ENCODE assay signal across 17 cellular contexts in the genomic region with DNA sequence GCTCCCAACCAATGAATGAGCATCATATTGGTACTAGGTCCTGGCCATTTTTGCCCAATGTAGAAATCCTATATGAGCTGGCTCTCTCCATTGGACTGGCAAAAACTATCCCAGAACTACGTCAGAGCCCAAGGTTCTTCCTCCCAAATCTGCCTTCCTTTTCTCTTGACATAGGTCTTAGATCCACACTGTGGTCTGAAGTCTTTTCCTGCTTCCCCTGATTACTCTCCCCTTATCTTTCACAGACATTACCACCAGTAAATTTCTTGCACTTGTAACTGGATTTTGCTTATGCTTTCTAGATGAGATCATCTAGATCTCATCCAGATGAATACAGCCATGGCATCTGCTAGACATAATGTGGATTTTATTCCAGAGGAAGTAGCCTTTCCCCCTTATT.
"Had no signal": no experiment of that assay in that cellular context is flagged by ENCODE, and none has a peak within 500 bp of the region (broad histone marks: within the 10 kb centered on the region; RNA-seq: fewer than 3 reads in every experiment).

No MANE protein-coding gene starts in this region.

- H3K4me1 Mint-ChIP-seq: central memory CD8-positive, alpha-beta T cell; neural crest cell; T-cell had no signal

- DNase-seq: activated CD4-positive, alpha-beta T cell treated with anti-CD3 and anti-CD28 coated beads for 4 hours; activated CD8-positive, alpha-beta memory T cell treated with anti-CD3 and anti-CD28 coated beads, Interleukin-2, amount 50 U/mL, for 48 hours; activated gamma-delta T cell; activated T-cell treated with anti-CD3 and anti-CD28 coated beads, Interleukin-2, amount 50 U/mL, for 72 hours; amniotic stem cell; effector CD8-positive, alpha-beta T cell; esophagus squamous epithelium; heart left ventricle; psoas muscle; right lobe of liver; stimulated activated naive CD8-positive, alpha-beta T cell treated with anti-CD3 and anti-CD28 coated beads, Interleukin-15, Interleukin-2, amounts not matched to agents 100 U/mL and 50 U/mL, for 24 hours; T-cell had no signal

- H3K27ac Mint-ChIP-seq: activated naive CD4-positive, alpha-beta T cell treated with anti-CD3 and anti-CD28 coated beads, Interleukin-2, amount 50 U/mL, for 72 hours; activated T-cell treated with anti-CD3 and anti-CD28 coated beads, Interleukin-2, amount 50 U/mL, for 72 hours; brain; T-cell; WTC11 had no signal

- H3K27me3 Mint-ChIP-seq: brain; central memory CD8-positive, alpha-beta T cell; T-cell had no signal

- H3K36me3 Mint-ChIP-seq: activated naive CD4-positive, alpha-beta T cell treated with anti-CD3 and anti-CD28 coated beads, Interleukin-2, amount 50 U/mL, for 72 hours; brain; T-cell; WTC11 had no signal

- H3K9me3 Mint-ChIP-seq: central memory CD8-positive, alpha-beta T cell; T-cell had no signal

- H3K4me3 Mint-ChIP-seq: activated T-cell treated with anti-CD3 and anti-CD28 coated beads, Interleukin-2, amount 50 U/mL, for 72 hours; brain; central memory CD8-positive, alpha-beta T cell; neural crest cell; T-cell; WTC11 had no signal
